In the genomic region with DNA sequence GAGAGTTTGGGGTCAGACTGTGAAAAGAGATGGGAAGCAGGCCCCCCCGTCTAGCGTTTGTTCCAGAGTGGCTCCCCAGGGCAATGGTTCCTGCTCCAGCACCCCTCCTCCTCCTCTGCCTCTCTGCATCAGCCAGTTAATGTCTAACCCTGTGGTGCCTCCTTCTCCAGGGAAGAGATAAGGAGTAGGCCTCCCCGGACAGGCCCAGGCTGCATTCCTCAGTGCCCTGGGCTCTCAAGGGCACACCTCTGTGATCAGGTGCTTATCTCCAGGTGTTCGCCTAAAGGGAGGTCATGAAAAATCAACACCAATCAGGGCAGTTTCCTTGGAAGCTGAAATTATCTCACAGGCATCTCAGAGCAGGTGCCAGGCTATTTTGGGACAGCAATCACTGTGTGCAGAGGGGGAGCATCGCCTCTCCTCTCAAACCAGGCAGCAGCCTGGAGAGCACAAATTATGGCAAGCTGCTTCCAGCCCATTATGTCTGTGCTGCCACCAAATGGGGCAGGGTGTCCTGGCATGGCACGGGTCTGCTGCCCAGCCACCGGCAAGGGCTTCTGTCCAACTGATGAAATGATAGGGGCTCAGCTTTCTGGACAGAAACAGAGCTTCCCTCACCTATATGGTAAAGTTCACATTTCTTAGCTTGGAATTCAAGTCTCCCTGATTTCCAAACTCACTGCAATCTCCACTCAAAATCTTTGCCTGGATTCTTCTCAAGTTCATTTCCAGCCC, we compare ENCODE assay signal across 15 cellular contexts.
DNase-seq lines count a peak whose midpoint lies in the region; ATAC-seq and TF ChIP-seq lines count a peak whose summit lies in the region.
"Had no signal": no experiment of that assay in that cellular context is flagged by ENCODE, and none has a peak within 500 bp of the region (broad histone marks: within the 10 kb centered on the region; RNA-seq: fewer than 3 reads in every experiment).

No MANE protein-coding gene starts in this region.

- peaks cover 12% of the 10 kb centered on the region for H3K4me1 Mint-ChIP-seq in GM23338
- H3K4me1 Mint-ChIP-seq: activated naive CD8-positive, alpha-beta T cell treated with anti-CD3 and anti-CD28 coated beads, Interleukin-2, amount 10 ng/mL, durations not matched to agents 7 days and 5 days had no signal

- H3K9me2 ChIP-seq in GM23338 (ENCODE audit: insufficient read depth) (no peaks in the 10 kb centered on the region), hepatocyte (replicated peaks; ENCODE audit: insufficient read depth) (no peaks in the 10 kb centered on the region)

- intact Hi-C loops in ascending aorta (cut with DNase I), result loop anchor here (10.0 kb wide), 1 partner anchor 1225 kb away; no protein-coding TSS in a partner anchor

- H3K27ac ChIP-seq in GM23338 (ENCODE audit: low read depth), result no peak overlapping the region
- H3K27ac ChIP-seq in hepatocyte, result peak overlapping the region; percentile 69
- H3K27ac ChIP-seq in ascending aorta, result no peak overlapping the region

- H3K4me3 ChIP-seq in GM23338, result no peak overlapping the region
- no peak overlapping the region for H3K4me3 ChIP-seq in hepatocyte
- H3K4me3 ChIP-seq in ascending aorta, result no peak overlapping the region

- H2AFZ ChIP-seq in GM23338, result peak overlapping the region; percentile 59; the same call in 1 of the 2 replicates
- H2AFZ ChIP-seq in hepatocyte, result no peak overlapping the region

- H3K27me3 Mint-ChIP-seq in GM23338 (ENCODE audit: insufficient read depth, low read depth, poor library complexity), result peaks cover 2% of the 10 kb centered on the region
- H3K27me3 Mint-ChIP-seq: dendritic cell treated with granulocyte-macrophage colony-stimulating factor and Interleukin-4, amounts not matched to agents 40 ng/mL and 50 ng/mL, for 4 days had no signal

- H3K4me3 Mint-ChIP-seq in GM23338, result no peak overlapping the region
- H3K4me3 Mint-ChIP-seq: activated naive CD8-positive, alpha-beta T cell treated with anti-CD3 and anti-CD28 coated beads, Interleukin-2, amount 10 ng/mL, durations not matched to agents 7 days and 5 days; CD4-positive, alpha-beta memory T cell; dendritic cell treated with granulocyte-macrophage colony-stimulating factor and Interleukin-4, amounts not matched to agents 40 ng/mL and 50 ng/mL, for 4 days; stimulated activated naive CD8-positive, alpha-beta T cell treated with anti-CD3 and anti-CD28 coated beads, Interleukin-15, Interleukin-2, amounts not matched to agents 100 ng/mL and 50 ng/mL, for 24 hours had no signal

- H3K27ac Mint-ChIP-seq in GM23338, result peak overlapping the region; percentile 77
- H3K27ac Mint-ChIP-seq: activated naive CD8-positive, alpha-beta T cell treated with anti-CD3 and anti-CD28 coated beads, Interleukin-2, amount 10 ng/mL, durations not matched to agents 7 days and 5 days; CD4-positive, alpha-beta memory T cell; dendritic cell treated with granulocyte-macrophage colony-stimulating factor and Interleukin-4, amounts not matched to agents 40 ng/mL and 50 ng/mL, for 4 days; stimulated activated naive CD8-positive, alpha-beta T cell treated with anti-CD3 and anti-CD28 coated beads, Interleukin-15, Interleukin-2, amounts not matched to agents 100 ng/mL and 50 ng/mL, for 24 hours had no signal

- H3K4me2 ChIP-seq in GM23338, result no peak overlapping the region
- H3K4me2 ChIP-seq in hepatocyte, result peak overlapping the region; percentile 62

- no peaks in the 10 kb centered on the region for H3K9me3 Mint-ChIP-seq in GM23338
- H3K9me3 Mint-ChIP-seq: activated naive CD8-positive, alpha-beta T cell treated with anti-CD3 and anti-CD28 coated beads, Interleukin-2, amount 10 ng/mL, durations not matched to agents 7 days and 5 days; CD4-positive, alpha-beta memory T cell; dendritic cell treated with granulocyte-macrophage colony-stimulating factor and Interleukin-4, amounts not matched to agents 40 ng/mL and 50 ng/mL, for 4 days; stimulated activated naive CD8-positive, alpha-beta T cell treated with anti-CD3 and anti-CD28 coated beads, Interleukin-15, Interleukin-2, amounts not matched to agents 100 ng/mL and 50 ng/mL, for 24 hours had no signal

- no peaks in the 10 kb centered on the region for H3K9me3 ChIP-seq in hepatocyte (ENCODE audit: low read depth)
- H3K9me3 ChIP-seq in ascending aorta, result no peaks in the 10 kb centered on the region

- no peaks in the 10 kb centered on the region for H3K4me1 ChIP-seq in GM23338 (ENCODE audit: insufficient read depth)
- H3K4me1 ChIP-seq in hepatocyte (ENCODE audit: insufficient read depth), result peaks cover 41% of the 10 kb centered on the region
- H3K4me1 ChIP-seq in ascending aorta, result peaks cover 0 to 3% of the 10 kb centered on the region in 2 donors

- H3K27me3 ChIP-seq in GM23338 (ENCODE audit: insufficient read depth) (no peaks in the 10 kb centered on the region), hepatocyte (no peaks in the 10 kb centered on the region), ascending aorta (no peaks in the 10 kb centered on the region)

- H3K36me3 ChIP-seq in GM23338 (ENCODE audit: insufficient read depth), result no peaks in the 10 kb centered on the region
- H3K36me3 ChIP-seq in hepatocyte (replicated peaks; ENCODE audit: insufficient read depth, low read depth), result no peaks in the 10 kb centered on the region
- no peaks in the 10 kb centered on the region for H3K36me3 ChIP-seq in ascending aorta

- WGBS in hepatocyte (ENCODE audit: low lambda C conversion rate, missing lambda C conversion rate), result 41% methylated on average over 7 of the region's 7 CpGs

- H3K79me2 ChIP-seq in GM23338 (replicated peaks; ENCODE audit: insufficient read depth) (no peaks in the 10 kb centered on the region), hepatocyte (no peaks in the 10 kb centered on the region)

- peak; percentile 36; the same call in 2 of the 3 replicates for ATAC-seq in GM23338
- no peak for ATAC-seq in GM18909 (IDR thresholded peaks at IDR 0.05; ENCODE audit: poor library complexity, unreplicated experiment)

- DNase-seq in GM23338 (ENCODE audit: low spot score), result no peak
- DNase-seq in NCI-H345 (lab: John Stamatoyannopoulos, UW), result peak; percentile 51
- DNase-seq in hepatocyte (ENCODE audit: low spot score), result peak; percentile 70
- peak; percentile 26 for DNase-seq in renal cortical epithelial cell (ENCODE audit: low read depth)
- DNase-seq in retina, result no peak
- DNase-seq in ascending aorta (ENCODE audit: low spot score in 2 of 2), result no peak
- no peak for DNase-seq in activated CD4-positive, CD25-positive, alpha-beta regulatory T cell (lab: John Stamatoyannopoulos, UW)
- DNase-seq: activated naive CD8-positive, alpha-beta T cell treated with anti-CD3 and anti-CD28 coated beads, Interleukin-2, amount 10 ng/mL, durations not matched to agents 7 days and 5 days; CD4-positive, alpha-beta memory T cell; occipital lobe; stimulated activated CD4-positive, alpha-beta T cell treated with anti-CD3 and anti-CD28 coated beads, Interleukin-2, amount 100 ng/mL, for 48 hours; T1000 had no signal

- no peaks in the 10 kb centered on the region for H3K36me3 Mint-ChIP-seq in GM23338 (ENCODE audit: low read depth)
- H3K36me3 Mint-ChIP-seq: activated naive CD8-positive, alpha-beta T cell treated with anti-CD3 and anti-CD28 coated beads, Interleukin-2, amount 10 ng/mL, durations not matched to agents 7 days and 5 days; CD4-positive, alpha-beta memory T cell had no signal

- no peak for TF ChIP-seq CTCF in GM23338 (conservative IDR thresholded peaks at IDR 0.05; ENCODE audit: low read depth in 2 of 2)
- no peak for TF ChIP-seq CTCF in hepatocyte (IDR thresholded peaks at IDR 0.05; ENCODE audit: poor library complexity)
- TF ChIP-seq CTCF in ascending aorta (IDR thresholded peaks at IDR 0.05), result no peak

- H4K20me1 ChIP-seq in GM23338 (replicated peaks; ENCODE audit: insufficient read depth) (no peaks in the 10 kb centered on the region), hepatocyte (ENCODE audit: insufficient read depth, poor library complexity, severe bottlenecking) (no peaks in the 10 kb centered on the region)

- no peaks in the 10 kb centered on the region for H3F3A ChIP-seq in GM23338 (replicated peaks; ENCODE audit: low read depth)

TF ChIP-seq in GM23338, 12 proteins besides CTCF, POLR2A, EP300 and RAD21 (continues in another document):
- TF ChIP-seq ZNF114 (CRISPR knock-in tag; IDR thresholded peaks at IDR 0.05) (no peak), EZH2 (IDR thresholded peaks at IDR 0.05; ENCODE audit: low read depth, unreplicated experiment) (no peak), JUNB (IDR thresholded peaks at IDR 0.05; ENCODE audit: unreplicated experiment) (no peak), NANOG (IDR thresholded peaks at IDR 0.05; ENCODE audit: borderline replicate concordance) (no peak)
- TF ChIP-seq, protein P1, sequence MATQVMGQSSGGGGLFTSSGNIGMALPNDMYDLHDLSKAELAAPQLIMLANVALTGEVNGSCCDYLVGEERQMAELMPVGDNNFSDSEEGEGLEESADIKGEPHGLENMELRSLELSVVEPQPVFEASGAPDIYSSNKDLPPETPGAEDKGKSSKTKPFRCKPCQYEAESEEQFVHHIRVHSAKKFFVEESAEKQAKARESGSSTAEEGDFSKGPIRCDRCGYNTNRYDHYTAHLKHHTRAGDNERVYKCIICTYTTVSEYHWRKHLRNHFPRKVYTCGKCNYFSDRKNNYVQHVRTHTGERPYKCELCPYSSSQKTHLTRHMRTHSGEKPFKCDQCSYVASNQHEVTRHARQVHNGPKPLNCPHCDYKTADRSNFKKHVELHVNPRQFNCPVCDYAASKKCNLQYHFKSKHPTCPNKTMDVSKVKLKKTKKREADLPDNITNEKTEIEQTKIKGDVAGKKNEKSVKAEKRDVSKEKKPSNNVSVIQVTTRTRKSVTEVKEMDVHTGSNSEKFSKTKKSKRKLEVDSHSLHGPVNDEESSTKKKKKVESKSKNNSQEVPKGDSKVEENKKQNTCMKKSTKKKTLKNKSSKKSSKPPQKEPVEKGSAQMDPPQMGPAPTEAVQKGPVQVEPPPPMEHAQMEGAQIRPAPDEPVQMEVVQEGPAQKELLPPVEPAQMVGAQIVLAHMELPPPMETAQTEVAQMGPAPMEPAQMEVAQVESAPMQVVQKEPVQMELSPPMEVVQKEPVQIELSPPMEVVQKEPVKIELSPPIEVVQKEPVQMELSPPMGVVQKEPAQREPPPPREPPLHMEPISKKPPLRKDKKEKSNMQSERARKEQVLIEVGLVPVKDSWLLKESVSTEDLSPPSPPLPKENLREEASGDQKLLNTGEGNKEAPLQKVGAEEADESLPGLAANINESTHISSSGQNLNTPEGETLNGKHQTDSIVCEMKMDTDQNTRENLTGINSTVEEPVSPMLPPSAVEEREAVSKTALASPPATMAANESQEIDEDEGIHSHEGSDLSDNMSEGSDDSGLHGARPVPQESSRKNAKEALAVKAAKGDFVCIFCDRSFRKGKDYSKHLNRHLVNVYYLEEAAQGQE (IDR thresholded peaks at IDR 0.05; ENCODE audit: unreplicated experiment), result no peak

Comparison
In these comparisons a context has a peak if more than half of its experiments do, and no peak if none do; other contexts are left out.
1. DNase-seq: peak in NCI-H345 (single experiment), hepatocyte (single experiment) and renal cortical epithelial cell (single experiment); none in GM23338 (single experiment), retina (single experiment), ascending aorta (0 of 2) and activated CD4-positive, CD25-positive, alpha-beta regulatory T cell (0 of 4).